ENCODE assay signal across 20 cellular contexts in genomic region chr22:28171713-28172112, GRCh38.
DNase-seq lines count a peak whose midpoint lies in the region; ATAC-seq and TF ChIP-seq lines count a peak whose summit lies in the region.
"Had no signal": no experiment of that assay in that cellular context is flagged by ENCODE, and none has a peak within 500 bp of the region (broad histone marks: within the 10 kb centered on the region; RNA-seq: fewer than 3 reads in every experiment).

No MANE protein-coding gene starts in this region.

- H3K4me1 Mint-ChIP-seq in brain (peaks cover 42% of the 10 kb centered on the region), mesothelial cell of epicardium (peaks cover 29% of the 10 kb centered on the region)
- H3K4me1 Mint-ChIP-seq: CD4-positive, CD25-positive, alpha-beta regulatory T cell had no signal

- no peaks in the 10 kb centered on the region for H3K27me3 ChIP-seq in breast epithelium
- H3K27me3 ChIP-seq: BE2C had no signal

- H3K9me3 ChIP-seq in breast epithelium, result no peaks in the 10 kb centered on the region
- H3K9me3 ChIP-seq: BE2C, Caco-2 had no signal

- H3K36me3 ChIP-seq in breast epithelium, result no peaks in the 10 kb centered on the region
- H3K36me3 ChIP-seq: BE2C had no signal

- no peak for TF ChIP-seq CTCF in brain (conservative IDR thresholded peaks at IDR 0.05)
- TF ChIP-seq CTCF in mesothelial cell of epicardium (IDR thresholded peaks at IDR 0.05; ENCODE audit: unreplicated experiment), result no peak
- TF ChIP-seq CTCF in GM13977 (IDR thresholded peaks at IDR 0.05; ENCODE audit: extremely low read depth, insufficient read depth, missing control alignments), result no peak
- TF ChIP-seq CTCF in breast epithelium (IDR thresholded peaks at IDR 0.05), result no peak

- H3K4me3 Mint-ChIP-seq in brain (no peak overlapping the region), mesothelial cell of epicardium (no peak overlapping the region)
- H3K4me3 Mint-ChIP-seq: CD4-positive, CD25-positive, alpha-beta regulatory T cell had no signal

- H3K27ac Mint-ChIP-seq in brain, result peak overlapping the region; percentile 47 to 93 (median 89)
- peak overlapping the region; percentile 35 for H3K27ac Mint-ChIP-seq in mesothelial cell of epicardium

- H3K27ac ChIP-seq in breast epithelium, result no peak overlapping the region

- in situ Hi-C loops in GM13977 (cut with MboI; ENCODE audit: low pct_unique_long_range_greater_than_20kb, low sequenced_read_pairs, unreplicated experiment), result no loop called here

- DNase-seq in left ventricle myocardium superior (no peak), left cardiac atrium (no peak), mesothelial cell of epicardium (ENCODE audit: low spot score in 2 of 2, unreplicated experiment in 2 of 2) (no peak), superior temporal gyrus (ENCODE audit: extremely low spot score) (peak; percentile 7), GM13977 (ENCODE audit: low spot score) (no peak), breast epithelium (ENCODE audit: low spot score in 2 of 2) (no peak)
- DNase-seq: BE2C; Caco-2; CD4-positive, CD25-positive, alpha-beta regulatory T cell; DMS153; EL; KBM-7; NCI-H1105 treated with DMSO at 0.1 percent for 48 hours; NCI-H1694; NCI-H510A; NCI-H748 treated with DMSO at 0.1 percent for 48 hours; SIG-M5 had no signal

- ATAC-seq in left ventricle myocardium superior (peak; percentile 34), left cardiac atrium (no peak), GM19463 (IDR thresholded peaks at IDR 0.05; ENCODE audit: unreplicated experiment) (no peak)
- ATAC-seq: GM12878 had no signal

- no peak for TF ChIP-seq POLR2A in breast epithelium (IDR thresholded peaks at IDR 0.05)

- intact Hi-C loops in left ventricle myocardium superior (cut with micrococcal nuclease), result no loop called here
- intact Hi-C loops in left cardiac atrium (cut with DNase I), result no loop called here
- intact Hi-C loops in breast epithelium (cut with DNase I; ENCODE audit: low total_unique reads), result no loop called here

- H3K36me3 Mint-ChIP-seq in brain (peaks cover 36% of the 10 kb centered on the region), mesothelial cell of epicardium (peaks cover 22% of the 10 kb centered on the region)
- H3K36me3 Mint-ChIP-seq: CD4-positive, CD25-positive, alpha-beta regulatory T cell had no signal

- peaks cover 15 to 40% (median 36%) of the 10 kb centered on the region in 5 experiments for H3K9me3 Mint-ChIP-seq in brain
- H3K9me3 Mint-ChIP-seq in mesothelial cell of epicardium, result peaks cover 18% of the 10 kb centered on the region

- H3K4me1 ChIP-seq in breast epithelium, result no peaks in the 10 kb centered on the region
- H3K4me1 ChIP-seq: Caco-2 had no signal

- H3K27me3 Mint-ChIP-seq in brain (no peaks in the 10 kb centered on the region), mesothelial cell of epicardium (ENCODE audit: low read depth) (peaks cover 2% of the 10 kb centered on the region)
- H3K27me3 Mint-ChIP-seq: CD4-positive, CD25-positive, alpha-beta regulatory T cell had no signal

- H3K4me3 ChIP-seq in breast epithelium, result no peak overlapping the region
- H3K4me3 ChIP-seq: GM12878 had no signal
